2 cellular contexts compared by ENCODE assay signal in the genomic region with DNA sequence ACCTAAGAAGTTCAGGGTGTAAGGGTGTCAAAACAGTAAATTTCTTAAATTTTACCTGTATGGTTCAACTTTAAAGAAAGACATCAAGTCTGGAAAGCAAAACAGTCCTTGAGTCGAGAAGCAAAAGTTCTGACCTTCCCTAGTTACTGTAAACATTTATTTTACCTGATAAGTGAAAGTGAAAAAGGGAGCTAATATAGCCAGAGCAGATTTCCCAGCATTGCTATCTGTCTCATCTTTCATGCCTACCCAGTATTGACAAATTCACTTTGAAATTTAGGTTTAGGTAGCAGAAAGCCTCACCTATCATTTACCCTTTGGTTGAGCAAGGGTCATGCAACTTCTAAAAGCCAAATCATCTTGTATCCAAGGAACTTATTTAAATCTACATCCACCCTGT.
TF ChIP-seq lines count a peak whose summit lies in the region.

No MANE protein-coding gene starts in this region.

TF ChIP-seq in endothelial cell of umbilical vein, 7 proteins besides CTCF, POLR2A, EP300 and RAD21:
- TF ChIP-seq POLR2AphosphoS5 (IDR thresholded peaks at IDR 0.05; ENCODE audit: insufficient read depth, low read depth, low read length), result no peak
- TF ChIP-seq, protein P1, sequence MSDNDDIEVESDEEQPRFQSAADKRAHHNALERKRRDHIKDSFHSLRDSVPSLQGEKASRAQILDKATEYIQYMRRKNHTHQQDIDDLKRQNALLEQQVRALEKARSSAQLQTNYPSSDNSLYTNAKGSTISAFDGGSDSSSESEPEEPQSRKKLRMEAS (IDR thresholded peaks at IDR 0.05; ENCODE audit: insufficient read depth, insufficient read length), result no peak
- TF ChIP-seq GATA2 (IDR thresholded peaks at IDR 0.05; ENCODE audit: insufficient read depth, insufficient read length, low read depth, low read length), result no peak
- no peak for TF ChIP-seq FOS (IDR thresholded peaks at IDR 0.05; ENCODE audit: borderline replicate concordance, insufficient read depth, low read length)
- TF ChIP-seq MYC (IDR thresholded peaks at IDR 0.05; ENCODE audit: low read depth, low read length), result no peak
- TF ChIP-seq JUN (IDR thresholded peaks at IDR 0.05; ENCODE audit: borderline replicate concordance, insufficient read depth, insufficient read length, low read depth), result no peak
- TF ChIP-seq EZH2 (IDR thresholded peaks at IDR 0.05; ENCODE audit: borderline replicate concordance, low read depth, low read length, severe bottlenecking), result no peak
TF ChIP-seq in endothelial cell of umbilical vein: peak in this region for 0.

TF ChIP-seq in HepG2, 621 proteins besides CTCF, POLR2A, EP300 and RAD21 (continues in another document):
- TF ChIP-seq CC2D1A (CRISPR knock-in tag; IDR thresholded peaks at IDR 0.05) (no peak), ZNF543 (CRISPR knock-in tag; IDR thresholded peaks at IDR 0.05) (no peak), GFI1 (CRISPR knock-in tag; IDR thresholded peaks at IDR 0.05; ENCODE audit: borderline replicate concordance) (peak; percentile 38; the same call in 1 of the 2 replicates), NR2F6 (IDR thresholded peaks at IDR 0.05) (peak; percentile 37; the same call in 1 of the 2 replicates), NR2F6 (CRISPR knock-in tag; IDR thresholded peaks at IDR 0.05) (peak; percentile 47), HNF4A (CRISPR knock-in tag; IDR thresholded peaks at IDR 0.05) (peak; percentile 50), SAP130 (CRISPR knock-in tag; IDR thresholded peaks at IDR 0.05; ENCODE audit: low read depth) (peak; percentile 19; the same call in 1 of the 2 replicates), FOXA3 (CRISPR knock-in tag; IDR thresholded peaks at IDR 0.05) (peak; percentile 48), THYN1 (CRISPR knock-in tag; IDR thresholded peaks at IDR 0.05; ENCODE audit: borderline replicate concordance, low read depth) (no peak), ZNF768 (CRISPR knock-in tag; IDR thresholded peaks at IDR 0.05) (no peak), NKX3-1 (CRISPR knock-in tag; IDR thresholded peaks at IDR 0.05) (no peak), PPARG (CRISPR knock-in tag; conservative IDR thresholded peaks at IDR 0.05) (peak; percentile 48; the same call in 1 of the 2 replicates), SIX4 (CRISPR knock-in tag; IDR thresholded peaks at IDR 0.05) (0 out of 2 replicates have a peak, but pooled peaks have one; percentile 29), LCORL (IDR thresholded peaks at IDR 0.05) (no peak), LCORL (CRISPR knock-in tag; IDR thresholded peaks at IDR 0.05) (peak; percentile 27; the same call in 1 of the 2 replicates), MED1 (CRISPR knock-in tag; IDR thresholded peaks at IDR 0.05) (peak; percentile 61), ZNF510 (CRISPR knock-in tag; IDR thresholded peaks at IDR 0.05; ENCODE audit: low read depth) (no peak), PAXIP1 (CRISPR knock-in tag; conservative IDR thresholded peaks at IDR 0.05) (peak; percentile 62), ZNF580 (CRISPR knock-in tag; IDR thresholded peaks at IDR 0.05; ENCODE audit: borderline replicate concordance, low read depth) (no peak), ZNF296 (CRISPR knock-in tag; conservative IDR thresholded peaks at IDR 0.05) (no peak), KLF16 (CRISPR knock-in tag; IDR thresholded peaks at IDR 0.05) (no peak), ZNF549 (CRISPR knock-in tag; IDR thresholded peaks at IDR 0.05) (no peak), SOX13 (IDR thresholded peaks at IDR 0.05) (no peak), SOX13 (CRISPR knock-in tag; conservative IDR thresholded peaks at IDR 0.05 in 1 of 2, IDR thresholded peaks at IDR 0.05 in 1 of 2) (peak in 1 of 2 experiments; percentile 57; a peak in 2 of 4 replicates), MIXL1 (CRISPR knock-in tag; IDR thresholded peaks at IDR 0.05) (peak; percentile 14; the same call in 1 of the 2 replicates), ZNF382 (CRISPR knock-in tag; IDR thresholded peaks at IDR 0.05; ENCODE audit: borderline replicate concordance) (no peak), NR3C1 (CRISPR knock-in tag; IDR thresholded peaks at IDR 0.05) (no peak), CEBPG (CRISPR knock-in tag; IDR thresholded peaks at IDR 0.05) (peak; percentile 50), GATAD2A (CRISPR knock-in tag; IDR thresholded peaks at IDR 0.05) (peak; percentile 27; the same call in 1 of the 2 replicates), BCL6 (CRISPR knock-in tag; IDR thresholded peaks at IDR 0.05) (peak; percentile 49), EHMT2 (IDR thresholded peaks at IDR 0.05; ENCODE audit: borderline replicate concordance, low read depth, low read length) (no peak)
- TF ChIP-seq, protein P2, sequence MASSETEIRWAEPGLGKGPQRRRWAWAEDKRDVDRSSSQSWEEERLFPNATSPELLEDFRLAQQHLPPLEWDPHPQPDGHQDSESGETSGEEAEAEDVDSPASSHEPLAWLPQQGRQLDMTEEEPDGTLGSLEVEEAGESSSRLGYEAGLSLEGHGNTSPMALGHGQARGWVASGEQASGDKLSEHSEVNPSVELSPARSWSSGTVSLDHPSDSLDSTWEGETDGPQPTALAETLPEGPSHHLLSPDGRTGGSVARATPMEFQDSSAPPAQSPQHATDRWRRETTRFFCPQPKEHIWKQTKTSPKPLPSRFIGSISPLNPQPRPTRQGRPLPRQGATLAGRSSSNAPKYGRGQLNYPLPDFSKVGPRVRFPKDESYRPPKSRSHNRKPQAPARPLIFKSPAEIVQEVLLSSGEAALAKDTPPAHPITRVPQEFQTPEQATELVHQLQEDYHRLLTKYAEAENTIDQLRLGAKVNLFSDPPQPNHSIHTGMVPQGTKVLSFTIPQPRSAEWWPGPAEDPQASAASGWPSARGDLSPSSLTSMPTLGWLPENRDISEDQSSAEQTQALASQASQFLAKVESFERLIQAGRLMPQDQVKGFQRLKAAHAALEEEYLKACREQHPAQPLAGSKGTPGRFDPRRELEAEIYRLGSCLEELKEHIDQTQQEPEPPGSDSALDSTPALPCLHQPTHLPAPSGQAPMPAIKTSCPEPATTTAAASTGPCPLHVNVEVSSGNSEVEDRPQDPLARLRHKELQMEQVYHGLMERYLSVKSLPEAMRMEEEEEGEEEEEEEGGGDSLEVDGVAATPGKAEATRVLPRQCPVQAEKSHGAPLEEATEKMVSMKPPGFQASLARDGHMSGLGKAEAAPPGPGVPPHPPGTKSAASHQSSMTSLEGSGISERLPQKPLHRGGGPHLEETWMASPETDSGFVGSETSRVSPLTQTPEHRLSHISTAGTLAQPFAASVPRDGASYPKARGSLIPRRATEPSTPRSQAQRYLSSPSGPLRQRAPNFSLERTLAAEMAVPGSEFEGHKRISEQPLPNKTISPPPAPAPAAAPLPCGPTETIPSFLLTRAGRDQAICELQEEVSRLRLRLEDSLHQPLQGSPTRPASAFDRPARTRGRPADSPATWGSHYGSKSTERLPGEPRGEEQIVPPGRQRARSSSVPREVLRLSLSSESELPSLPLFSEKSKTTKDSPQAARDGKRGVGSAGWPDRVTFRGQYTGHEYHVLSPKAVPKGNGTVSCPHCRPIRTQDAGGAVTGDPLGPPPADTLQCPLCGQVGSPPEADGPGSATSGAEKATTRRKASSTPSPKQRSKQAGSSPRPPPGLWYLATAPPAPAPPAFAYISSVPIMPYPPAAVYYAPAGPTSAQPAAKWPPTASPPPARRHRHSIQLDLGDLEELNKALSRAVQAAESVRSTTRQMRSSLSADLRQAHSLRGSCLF (CRISPR knock-in tag; IDR thresholded peaks at IDR 0.05; ENCODE audit: borderline replicate concordance), result no peak
- TF ChIP-seq, protein P3, sequence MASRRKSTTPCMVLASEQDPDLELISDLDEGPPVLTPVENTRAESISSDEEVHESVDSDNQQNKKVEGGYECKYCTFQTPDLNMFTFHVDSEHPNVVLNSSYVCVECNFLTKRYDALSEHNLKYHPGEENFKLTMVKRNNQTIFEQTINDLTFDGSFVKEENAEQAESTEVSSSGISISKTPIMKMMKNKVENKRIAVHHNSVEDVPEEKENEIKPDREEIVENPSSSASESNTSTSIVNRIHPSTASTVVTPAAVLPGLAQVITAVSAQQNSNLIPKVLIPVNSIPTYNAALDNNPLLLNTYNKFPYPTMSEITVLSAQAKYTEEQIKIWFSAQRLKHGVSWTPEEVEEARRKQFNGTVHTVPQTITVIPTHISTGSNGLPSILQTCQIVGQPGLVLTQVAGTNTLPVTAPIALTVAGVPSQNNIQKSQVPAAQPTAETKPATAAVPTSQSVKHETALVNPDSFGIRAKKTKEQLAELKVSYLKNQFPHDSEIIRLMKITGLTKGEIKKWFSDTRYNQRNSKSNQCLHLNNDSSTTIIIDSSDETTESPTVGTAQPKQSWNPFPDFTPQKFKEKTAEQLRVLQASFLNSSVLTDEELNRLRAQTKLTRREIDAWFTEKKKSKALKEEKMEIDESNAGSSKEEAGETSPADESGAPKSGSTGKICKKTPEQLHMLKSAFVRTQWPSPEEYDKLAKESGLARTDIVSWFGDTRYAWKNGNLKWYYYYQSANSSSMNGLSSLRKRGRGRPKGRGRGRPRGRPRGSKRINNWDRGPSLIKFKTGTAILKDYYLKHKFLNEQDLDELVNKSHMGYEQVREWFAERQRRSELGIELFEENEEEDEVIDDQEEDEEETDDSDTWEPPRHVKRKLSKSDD (CRISPR knock-in tag; IDR thresholded peaks at IDR 0.05; ENCODE audit: low read depth), result no peak
- TF ChIP-seq, protein P4, sequence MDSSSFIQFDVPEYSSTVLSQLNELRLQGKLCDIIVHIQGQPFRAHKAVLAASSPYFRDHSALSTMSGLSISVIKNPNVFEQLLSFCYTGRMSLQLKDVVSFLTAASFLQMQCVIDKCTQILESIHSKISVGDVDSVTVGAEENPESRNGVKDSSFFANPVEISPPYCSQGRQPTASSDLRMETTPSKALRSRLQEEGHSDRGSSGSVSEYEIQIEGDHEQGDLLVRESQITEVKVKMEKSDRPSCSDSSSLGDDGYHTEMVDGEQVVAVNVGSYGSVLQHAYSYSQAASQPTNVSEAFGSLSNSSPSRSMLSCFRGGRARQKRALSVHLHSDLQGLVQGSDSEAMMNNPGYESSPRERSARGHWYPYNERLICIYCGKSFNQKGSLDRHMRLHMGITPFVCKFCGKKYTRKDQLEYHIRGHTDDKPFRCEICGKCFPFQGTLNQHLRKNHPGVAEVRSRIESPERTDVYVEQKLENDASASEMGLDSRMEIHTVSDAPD (CRISPR knock-in tag; IDR thresholded peaks at IDR 0.05), result 0 out of 2 replicates have a peak, but pooled peaks have one; percentile 44
- TF ChIP-seq, protein P5, sequence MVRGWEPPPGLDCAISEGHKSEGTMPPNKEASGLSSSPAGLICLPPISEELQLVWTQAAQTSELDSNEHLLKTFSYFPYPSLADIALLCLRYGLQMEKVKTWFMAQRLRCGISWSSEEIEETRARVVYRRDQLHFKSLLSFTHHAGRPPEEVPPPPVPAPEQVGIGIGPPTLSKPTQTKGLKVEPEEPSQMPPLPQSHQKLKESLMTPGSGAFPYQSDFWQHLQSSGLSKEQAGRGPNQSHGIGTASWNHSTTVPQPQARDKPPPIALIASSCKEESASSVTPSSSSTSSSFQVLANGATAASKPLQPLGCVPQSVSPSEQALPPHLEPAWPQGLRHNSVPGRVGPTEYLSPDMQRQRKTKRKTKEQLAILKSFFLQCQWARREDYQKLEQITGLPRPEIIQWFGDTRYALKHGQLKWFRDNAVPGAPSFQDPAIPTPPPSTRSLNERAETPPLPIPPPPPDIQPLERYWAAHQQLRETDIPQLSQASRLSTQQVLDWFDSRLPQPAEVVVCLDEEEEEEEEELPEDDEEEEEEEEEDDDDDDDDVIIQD (CRISPR knock-in tag; IDR thresholded peaks at IDR 0.05; ENCODE audit: low read depth), result peak; percentile 41; the same call in 1 of the 2 replicates
